ENCODE assay signal across 8 cellular contexts in genomic region chr11:86916330-86916729, GRCh38. TPM values are rescaled to one million over a fixed set of nuclear protein-coding genes. Genes with fewer than 3 reads are reported as not detected.
DNase-seq lines count a peak whose midpoint lies in the region; TF ChIP-seq lines count a peak whose summit lies in the region.

No MANE protein-coding gene starts in this region.

- no peak overlapping the region for H3K4me3 ChIP-seq in astrocyte of the cerebellum (ENCODE audit: low read depth, low read length)
- H3K4me3 ChIP-seq in hepatocyte = no peak overlapping the region
- H3K4me3 ChIP-seq in subcutaneous abdominal adipose tissue (ENCODE audit: low read depth in 1 of 5, low read length in 5 of 5) = no peak overlapping the region

- TF ChIP-seq CTCF in astrocyte of the cerebellum (IDR thresholded peaks at IDR 0.05; ENCODE audit: low read depth, low read length, missing control alignments) = no peak
- no peak for TF ChIP-seq CTCF in hepatocyte (IDR thresholded peaks at IDR 0.05; ENCODE audit: poor library complexity)

- no peak overlapping the region for H3K4me2 ChIP-seq in hepatocyte

- in situ Hi-C loops in astrocyte of the cerebellum (cut with HindIII; ENCODE audit: low sequenced_read_pairs) = no loop called here

- H3K27ac ChIP-seq in hepatocyte (peak overlapping the region; percentile 76), subcutaneous abdominal adipose tissue (ENCODE audit: low read depth, low read length) (peak overlapping the region; percentile 70)

- H3K9ac ChIP-seq in subcutaneous abdominal adipose tissue (ENCODE audit: low read length in 5 of 5) = peak overlapping the region in 2 of 5 donors; percentile 20 to 31

- H3K9me3 ChIP-seq in hepatocyte (ENCODE audit: low read depth) = no peaks in the 10 kb centered on the region
- peaks cover 0 to 11% (median 0%) of the 10 kb centered on the region in 5 donors for H3K9me3 ChIP-seq in subcutaneous abdominal adipose tissue (ENCODE audit: control insufficient read depth in 5 of 5, low read length in 5 of 5)

- H3K27me3 ChIP-seq in hepatocyte = no peaks in the 10 kb centered on the region
- no peaks in the 10 kb centered on the region for H3K27me3 ChIP-seq in subcutaneous abdominal adipose tissue (ENCODE audit: control insufficient read depth in 5 of 5, insufficient read depth in 4 of 5, low read length in 5 of 5)

- 33% methylated on average over 1 of the region's 1 CpG for WGBS in hepatocyte (ENCODE audit: low lambda C conversion rate, missing lambda C conversion rate)

- no peaks in the 10 kb centered on the region for H4K20me1 ChIP-seq in hepatocyte (ENCODE audit: insufficient read depth, poor library complexity, severe bottlenecking)

- DNase-seq in HPDE6-E6E7 (ENCODE audit: extremely low spot score) = peak; percentile 36
- DNase-seq in astrocyte of the cerebellum (ENCODE audit: low read depth) = peak; percentile 79
- DNase-seq in hepatocyte (ENCODE audit: low spot score) = no peak
- DNase-seq in medulla oblongata (ENCODE audit: extremely low spot score) = no peak
- DNase-seq in T1000 (lab: John Stamatoyannopoulos, UW) = no peak
- no peak for DNase-seq in NCI-H1417 treated with DMSO at 0.1 percent for 48 hours (lab: John Stamatoyannopoulos, UW)
- no peak for DNase-seq in activated CD4-positive, alpha-beta T cell treated with anti-CD3 and anti-CD28 coated beads, Interleukin-2, amount 50 U/mL, for 48 hours

- H3K79me2 ChIP-seq in hepatocyte = no peaks in the 10 kb centered on the region

- H2AFZ ChIP-seq in hepatocyte = peak overlapping the region; percentile 18

- H3K4me1 ChIP-seq in hepatocyte (ENCODE audit: insufficient read depth) (peaks cover 5% of the 10 kb centered on the region), subcutaneous abdominal adipose tissue (ENCODE audit: control insufficient read depth in 5 of 5, insufficient read depth in 5 of 5, low read length in 5 of 5) (peaks cover 15 to 31% (median 21%) of the 10 kb centered on the region in 5 donors)

- H3K9me2 ChIP-seq in hepatocyte (replicated peaks; ENCODE audit: insufficient read depth) = no peaks in the 10 kb centered on the region

- H3K36me3 ChIP-seq in hepatocyte (replicated peaks; ENCODE audit: insufficient read depth, low read depth) = no peaks in the 10 kb centered on the region
- H3K36me3 ChIP-seq in subcutaneous abdominal adipose tissue (ENCODE audit: control insufficient read depth in 5 of 5, insufficient read depth in 5 of 5, low read length in 5 of 5) = peaks cover 3 to 18% (median 4%) of the 10 kb centered on the region in 5 donors

RNA-seq across cellular contexts. Expression of gene FZD4, which starts 38.9 kb away (rescaled TPM):
- 17.6 and 18.9 TPM in 2 replicates for total RNA-seq in hepatocyte
- 6.8 and 7.7 TPM in 2 replicates for polyA plus RNA-seq in hepatocyte

Comparison
In these comparisons a context has a peak if more than half of its experiments do, and no peak if none do; other contexts are left out.
1. DNase-seq: peak in HPDE6-E6E7 (single experiment) and astrocyte of the cerebellum (single experiment); none in hepatocyte (single experiment), medulla oblongata (single experiment), T1000 (single experiment), NCI-H1417 treated with DMSO at 0.1 percent for 48 hours (single experiment) and activated CD4-positive, alpha-beta T cell treated with anti-CD3 and anti-CD28 coated beads, Interleukin-2, amount 50 U/mL, for 48 hours (0 of 2).